1 cellular context compared by ENCODE assay signal in the genomic region with DNA sequence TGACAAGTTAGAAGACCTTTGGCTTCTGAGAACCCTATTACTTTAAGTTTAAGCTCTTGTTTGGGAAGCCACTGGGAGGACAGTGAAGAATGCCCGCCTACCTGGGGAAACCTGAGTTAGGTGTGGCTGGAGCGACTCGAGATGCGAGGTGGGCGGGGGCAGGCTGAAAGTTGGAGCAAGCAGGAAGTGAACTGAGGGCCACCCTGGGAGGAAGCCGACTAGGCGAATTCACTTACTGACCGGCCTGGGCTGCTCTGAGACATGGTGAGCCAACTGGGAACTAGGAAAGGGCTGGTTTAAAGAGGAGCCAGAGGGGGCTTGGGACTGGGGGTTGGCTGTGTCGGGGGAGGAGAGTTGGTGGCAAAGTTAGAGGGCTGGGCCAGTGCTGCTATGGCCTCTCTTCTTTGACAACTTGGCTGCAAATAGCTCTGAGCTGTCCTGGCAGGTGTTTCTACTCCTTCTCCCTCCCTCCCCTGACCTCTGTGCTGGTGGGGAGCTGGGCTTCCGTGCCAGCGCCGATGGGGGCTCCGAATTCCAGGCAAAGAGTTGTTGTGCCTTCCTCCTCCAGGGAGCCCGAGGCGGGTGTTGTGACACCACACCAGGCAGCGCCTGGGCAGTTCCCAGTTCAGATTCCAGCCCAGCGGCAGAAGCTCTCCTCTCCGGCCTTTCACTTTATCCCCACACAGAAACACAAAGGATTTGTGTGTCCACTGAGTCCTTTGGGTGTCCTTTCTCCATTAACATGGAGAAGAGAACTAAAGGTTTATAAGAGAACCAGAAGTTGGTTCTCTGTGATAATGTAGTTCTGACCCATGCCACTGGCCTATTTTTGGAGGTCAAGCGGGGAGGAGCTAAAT.
TF ChIP-seq lines count a peak whose summit lies in the region.

A gene (plus strand): TSS at position 201 of the 857 bp plus-strand sequence. CDS start 61 bp downstream, at position 262.

TF ChIP-seq in HepG2, 621 proteins besides CTCF, POLR2A, EP300 and RAD21 (continued from another document and continues in another):
- TF ChIP-seq, protein P1, sequence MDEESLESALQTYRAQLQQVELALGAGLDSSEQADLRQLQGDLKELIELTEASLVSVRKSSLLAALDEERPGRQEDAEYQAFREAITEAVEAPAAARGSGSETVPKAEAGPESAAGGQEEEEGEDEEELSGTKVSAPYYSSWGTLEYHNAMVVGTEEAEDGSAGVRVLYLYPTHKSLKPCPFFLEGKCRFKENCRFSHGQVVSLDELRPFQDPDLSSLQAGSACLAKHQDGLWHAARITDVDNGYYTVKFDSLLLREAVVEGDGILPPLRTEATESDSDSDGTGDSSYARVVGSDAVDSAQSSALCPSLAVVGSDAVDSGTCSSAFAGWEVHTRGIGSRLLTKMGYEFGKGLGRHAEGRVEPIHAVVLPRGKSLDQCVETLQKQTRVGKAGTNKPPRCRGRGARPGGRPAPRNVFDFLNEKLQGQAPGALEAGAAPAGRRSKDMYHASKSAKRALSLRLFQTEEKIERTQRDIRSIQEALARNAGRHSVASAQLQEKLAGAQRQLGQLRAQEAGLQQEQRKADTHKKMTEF (CRISPR knock-in tag; IDR thresholded peaks at IDR 0.05) = no peak; the same call in 1 of the 2 replicates
- TF ChIP-seq SAP130 (CRISPR knock-in tag; IDR thresholded peaks at IDR 0.05; ENCODE audit: low read depth) (peak; percentile 74), ONECUT2 (CRISPR knock-in tag; IDR thresholded peaks at IDR 0.05) (no peak), TAF1 (CRISPR knock-in tag; IDR thresholded peaks at IDR 0.05) (peak; percentile 46; the same call in 1 of the 2 replicates), SSRP1 (CRISPR knock-in tag; IDR thresholded peaks at IDR 0.05) (no peak), HCFC1 (IDR thresholded peaks at IDR 0.05; ENCODE audit: low read depth, low read length) (no peak), FOXM1 (CRISPR knock-in tag; IDR thresholded peaks at IDR 0.05) (no peak), BHLHE40 (IDR thresholded peaks at IDR 0.05; ENCODE audit: low read length) (no peak), ZNF878 (CRISPR knock-in tag; IDR thresholded peaks at IDR 0.05) (no peak), JARID2 (CRISPR knock-in tag; IDR thresholded peaks at IDR 0.05; ENCODE audit: insufficient replicate concordance) (peak; percentile 15), HDAC6 (IDR thresholded peaks at IDR 0.05; ENCODE audit: low read depth, low read length) (no peak), ZNF737 (CRISPR knock-in tag; IDR thresholded peaks at IDR 0.05; ENCODE audit: borderline replicate concordance) (no peak), FOXC1 (CRISPR knock-in tag; IDR thresholded peaks at IDR 0.05; ENCODE audit: borderline replicate concordance) (no peak; the same call in 1 of the 2 replicates), ARHGAP35 (CRISPR knock-in tag; IDR thresholded peaks at IDR 0.05; ENCODE audit: borderline replicate concordance) (no peak), KDM1A (CRISPR knock-in tag; IDR thresholded peaks at IDR 0.05) (no peak), TP53 (CRISPR knock-in tag; conservative IDR thresholded peaks at IDR 0.05) (no peak), CENPT (CRISPR knock-in tag; IDR thresholded peaks at IDR 0.05; ENCODE audit: low read depth) (no peak), ZNF775 (CRISPR knock-in tag; IDR thresholded peaks at IDR 0.05; ENCODE audit: borderline replicate concordance) (no peak), ZNF558 (CRISPR knock-in tag; IDR thresholded peaks at IDR 0.05; ENCODE audit: borderline replicate concordance) (0 out of 2 replicates have a peak, but pooled peaks have one; percentile 48), ZNF550 (CRISPR knock-in tag; IDR thresholded peaks at IDR 0.05; ENCODE audit: borderline replicate concordance) (no peak), ZNF468 (CRISPR knock-in tag; IDR thresholded peaks at IDR 0.05) (no peak), ZNF557 (CRISPR knock-in tag; IDR thresholded peaks at IDR 0.05) (no peak), EZH2 (conservative IDR thresholded peaks at IDR 0.05; ENCODE audit: low read depth, low read length) (no peak), ZNF564 (CRISPR knock-in tag; IDR thresholded peaks at IDR 0.05) (no peak)
- TF ChIP-seq, protein P2, sequence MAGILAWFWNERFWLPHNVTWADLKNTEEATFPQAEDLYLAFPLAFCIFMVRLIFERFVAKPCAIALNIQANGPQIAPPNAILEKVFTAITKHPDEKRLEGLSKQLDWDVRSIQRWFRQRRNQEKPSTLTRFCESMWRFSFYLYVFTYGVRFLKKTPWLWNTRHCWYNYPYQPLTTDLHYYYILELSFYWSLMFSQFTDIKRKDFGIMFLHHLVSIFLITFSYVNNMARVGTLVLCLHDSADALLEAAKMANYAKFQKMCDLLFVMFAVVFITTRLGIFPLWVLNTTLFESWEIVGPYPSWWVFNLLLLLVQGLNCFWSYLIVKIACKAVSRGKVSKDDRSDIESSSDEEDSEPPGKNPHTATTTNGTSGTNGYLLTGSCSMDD (CRISPR knock-in tag; IDR thresholded peaks at IDR 0.05) = no peak
- TF ChIP-seq, protein P3, sequence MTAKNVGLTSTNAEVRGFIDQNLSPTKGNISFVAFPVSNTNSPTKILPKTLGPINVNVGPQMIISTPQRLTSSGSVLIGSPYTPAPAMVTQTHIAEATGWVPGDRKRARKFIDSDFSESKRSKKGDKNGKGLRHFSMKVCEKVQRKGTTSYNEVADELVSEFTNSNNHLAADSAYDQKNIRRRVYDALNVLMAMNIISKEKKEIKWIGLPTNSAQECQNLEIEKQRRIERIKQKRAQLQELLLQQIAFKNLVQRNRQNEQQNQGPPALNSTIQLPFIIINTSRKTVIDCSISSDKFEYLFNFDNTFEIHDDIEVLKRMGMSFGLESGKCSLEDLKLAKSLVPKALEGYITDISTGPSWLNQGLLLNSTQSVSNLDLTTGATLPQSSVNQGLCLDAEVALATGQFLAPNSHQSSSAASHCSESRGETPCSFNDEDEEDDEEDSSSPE (CRISPR knock-in tag; IDR thresholded peaks at IDR 0.05) = no peak
- TF ChIP-seq, protein P4, sequence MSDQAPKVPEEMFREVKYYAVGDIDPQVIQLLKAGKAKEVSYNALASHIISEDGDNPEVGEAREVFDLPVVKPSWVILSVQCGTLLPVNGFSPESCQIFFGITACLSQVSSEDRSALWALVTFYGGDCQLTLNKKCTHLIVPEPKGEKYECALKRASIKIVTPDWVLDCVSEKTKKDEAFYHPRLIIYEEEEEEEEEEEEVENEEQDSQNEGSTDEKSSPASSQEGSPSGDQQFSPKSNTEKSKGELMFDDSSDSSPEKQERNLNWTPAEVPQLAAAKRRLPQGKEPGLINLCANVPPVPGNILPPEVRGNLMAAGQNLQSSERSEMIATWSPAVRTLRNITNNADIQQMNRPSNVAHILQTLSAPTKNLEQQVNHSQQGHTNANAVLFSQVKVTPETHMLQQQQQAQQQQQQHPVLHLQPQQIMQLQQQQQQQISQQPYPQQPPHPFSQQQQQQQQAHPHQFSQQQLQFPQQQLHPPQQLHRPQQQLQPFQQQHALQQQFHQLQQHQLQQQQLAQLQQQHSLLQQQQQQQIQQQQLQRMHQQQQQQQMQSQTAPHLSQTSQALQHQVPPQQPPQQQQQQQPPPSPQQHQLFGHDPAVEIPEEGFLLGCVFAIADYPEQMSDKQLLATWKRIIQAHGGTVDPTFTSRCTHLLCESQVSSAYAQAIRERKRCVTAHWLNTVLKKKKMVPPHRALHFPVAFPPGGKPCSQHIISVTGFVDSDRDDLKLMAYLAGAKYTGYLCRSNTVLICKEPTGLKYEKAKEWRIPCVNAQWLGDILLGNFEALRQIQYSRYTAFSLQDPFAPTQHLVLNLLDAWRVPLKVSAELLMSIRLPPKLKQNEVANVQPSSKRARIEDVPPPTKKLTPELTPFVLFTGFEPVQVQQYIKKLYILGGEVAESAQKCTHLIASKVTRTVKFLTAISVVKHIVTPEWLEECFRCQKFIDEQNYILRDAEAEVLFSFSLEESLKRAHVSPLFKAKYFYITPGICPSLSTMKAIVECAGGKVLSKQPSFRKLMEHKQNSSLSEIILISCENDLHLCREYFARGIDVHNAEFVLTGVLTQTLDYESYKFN (CRISPR knock-in tag; conservative IDR thresholded peaks at IDR 0.05) = no peak
- TF ChIP-seq, protein P5, sequence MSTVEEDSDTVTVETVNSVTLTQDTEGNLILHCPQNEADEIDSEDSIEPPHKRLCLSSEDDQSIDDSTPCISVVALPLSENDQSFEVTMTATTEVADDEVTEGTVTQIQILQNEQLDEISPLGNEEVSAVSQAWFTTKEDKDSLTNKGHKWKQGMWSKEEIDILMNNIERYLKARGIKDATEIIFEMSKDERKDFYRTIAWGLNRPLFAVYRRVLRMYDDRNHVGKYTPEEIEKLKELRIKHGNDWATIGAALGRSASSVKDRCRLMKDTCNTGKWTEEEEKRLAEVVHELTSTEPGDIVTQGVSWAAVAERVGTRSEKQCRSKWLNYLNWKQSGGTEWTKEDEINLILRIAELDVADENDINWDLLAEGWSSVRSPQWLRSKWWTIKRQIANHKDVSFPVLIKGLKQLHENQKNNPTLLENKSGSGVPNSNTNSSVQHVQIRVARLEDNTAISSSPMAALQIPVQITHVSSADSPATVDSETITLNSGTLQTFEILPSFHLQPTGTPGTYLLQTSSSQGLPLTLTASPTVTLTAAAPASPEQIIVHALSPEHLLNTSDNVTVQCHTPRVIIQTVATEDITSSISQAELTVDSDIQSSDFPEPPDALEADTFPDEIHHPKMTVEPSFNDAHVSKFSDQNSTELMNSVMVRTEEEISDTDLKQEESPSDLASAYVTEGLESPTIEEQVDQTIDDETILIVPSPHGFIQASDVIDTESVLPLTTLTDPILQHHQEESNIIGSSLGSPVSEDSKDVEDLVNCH (CRISPR knock-in tag; IDR thresholded peaks at IDR 0.05) = no peak
- TF ChIP-seq, protein P6, sequence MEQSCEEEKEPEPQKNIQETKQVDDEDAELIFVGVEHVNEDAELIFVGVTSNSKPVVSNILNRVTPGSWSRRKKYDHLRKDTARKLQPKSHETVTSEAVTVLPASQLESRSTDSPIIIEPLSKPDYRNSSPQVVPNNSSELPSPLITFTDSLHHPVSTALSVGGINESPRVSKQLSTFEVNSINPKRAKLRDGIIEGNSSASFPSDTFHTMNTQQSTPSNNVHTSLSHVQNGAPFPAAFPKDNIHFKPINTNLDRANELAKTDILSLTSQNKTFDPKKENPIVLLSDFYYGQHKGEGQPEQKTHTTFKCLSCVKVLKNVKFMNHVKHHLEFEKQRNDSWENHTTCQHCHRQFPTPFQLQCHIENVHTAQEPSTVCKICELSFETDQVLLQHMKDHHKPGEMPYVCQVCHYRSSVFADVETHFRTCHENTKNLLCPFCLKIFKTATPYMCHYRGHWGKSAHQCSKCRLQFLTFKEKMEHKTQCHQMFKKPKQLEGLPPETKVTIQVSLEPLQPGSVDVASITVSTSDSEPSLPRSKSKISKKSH (CRISPR knock-in tag; IDR thresholded peaks at IDR 0.05; ENCODE audit: borderline replicate concordance) = 0 out of 2 replicates have a peak, but pooled peaks have one; percentile 70
- TF ChIP-seq, protein P7, sequence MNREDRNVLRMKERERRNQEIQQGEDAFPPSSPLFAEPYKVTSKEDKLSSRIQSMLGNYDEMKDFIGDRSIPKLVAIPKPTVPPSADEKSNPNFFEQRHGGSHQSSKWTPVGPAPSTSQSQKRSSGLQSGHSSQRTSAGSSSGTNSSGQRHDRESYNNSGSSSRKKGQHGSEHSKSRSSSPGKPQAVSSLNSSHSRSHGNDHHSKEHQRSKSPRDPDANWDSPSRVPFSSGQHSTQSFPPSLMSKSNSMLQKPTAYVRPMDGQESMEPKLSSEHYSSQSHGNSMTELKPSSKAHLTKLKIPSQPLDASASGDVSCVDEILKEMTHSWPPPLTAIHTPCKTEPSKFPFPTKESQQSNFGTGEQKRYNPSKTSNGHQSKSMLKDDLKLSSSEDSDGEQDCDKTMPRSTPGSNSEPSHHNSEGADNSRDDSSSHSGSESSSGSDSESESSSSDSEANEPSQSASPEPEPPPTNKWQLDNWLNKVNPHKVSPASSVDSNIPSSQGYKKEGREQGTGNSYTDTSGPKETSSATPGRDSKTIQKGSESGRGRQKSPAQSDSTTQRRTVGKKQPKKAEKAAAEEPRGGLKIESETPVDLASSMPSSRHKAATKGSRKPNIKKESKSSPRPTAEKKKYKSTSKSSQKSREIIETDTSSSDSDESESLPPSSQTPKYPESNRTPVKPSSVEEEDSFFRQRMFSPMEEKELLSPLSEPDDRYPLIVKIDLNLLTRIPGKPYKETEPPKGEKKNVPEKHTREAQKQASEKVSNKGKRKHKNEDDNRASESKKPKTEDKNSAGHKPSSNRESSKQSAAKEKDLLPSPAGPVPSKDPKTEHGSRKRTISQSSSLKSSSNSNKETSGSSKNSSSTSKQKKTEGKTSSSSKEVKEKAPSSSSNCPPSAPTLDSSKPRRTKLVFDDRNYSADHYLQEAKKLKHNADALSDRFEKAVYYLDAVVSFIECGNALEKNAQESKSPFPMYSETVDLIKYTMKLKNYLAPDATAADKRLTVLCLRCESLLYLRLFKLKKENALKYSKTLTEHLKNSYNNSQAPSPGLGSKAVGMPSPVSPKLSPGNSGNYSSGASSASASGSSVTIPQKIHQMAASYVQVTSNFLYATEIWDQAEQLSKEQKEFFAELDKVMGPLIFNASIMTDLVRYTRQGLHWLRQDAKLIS (CRISPR knock-in tag; IDR thresholded peaks at IDR 0.05) = no peak
- TF ChIP-seq, protein P8, sequence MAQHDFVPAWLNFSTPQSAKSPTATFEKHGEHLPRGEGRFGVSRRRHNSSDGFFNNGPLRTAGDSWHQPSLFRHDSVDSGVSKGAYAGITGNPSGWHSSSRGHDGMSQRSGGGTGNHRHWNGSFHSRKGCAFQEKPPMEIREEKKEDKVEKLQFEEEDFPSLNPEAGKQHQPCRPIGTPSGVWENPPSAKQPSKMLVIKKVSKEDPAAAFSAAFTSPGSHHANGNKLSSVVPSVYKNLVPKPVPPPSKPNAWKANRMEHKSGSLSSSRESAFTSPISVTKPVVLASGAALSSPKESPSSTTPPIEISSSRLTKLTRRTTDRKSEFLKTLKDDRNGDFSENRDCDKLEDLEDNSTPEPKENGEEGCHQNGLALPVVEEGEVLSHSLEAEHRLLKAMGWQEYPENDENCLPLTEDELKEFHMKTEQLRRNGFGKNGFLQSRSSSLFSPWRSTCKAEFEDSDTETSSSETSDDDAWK (CRISPR knock-in tag; IDR thresholded peaks at IDR 0.05) = no peak
- TF ChIP-seq, protein P9, sequence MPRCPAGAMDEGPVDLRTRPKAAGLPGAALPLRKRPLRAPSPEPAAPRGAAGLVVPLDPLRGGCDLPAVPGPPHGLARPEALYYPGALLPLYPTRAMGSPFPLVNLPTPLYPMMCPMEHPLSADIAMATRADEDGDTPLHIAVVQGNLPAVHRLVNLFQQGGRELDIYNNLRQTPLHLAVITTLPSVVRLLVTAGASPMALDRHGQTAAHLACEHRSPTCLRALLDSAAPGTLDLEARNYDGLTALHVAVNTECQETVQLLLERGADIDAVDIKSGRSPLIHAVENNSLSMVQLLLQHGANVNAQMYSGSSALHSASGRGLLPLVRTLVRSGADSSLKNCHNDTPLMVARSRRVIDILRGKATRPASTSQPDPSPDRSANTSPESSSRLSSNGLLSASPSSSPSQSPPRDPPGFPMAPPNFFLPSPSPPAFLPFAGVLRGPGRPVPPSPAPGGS (CRISPR knock-in tag; IDR thresholded peaks at IDR 0.05) = no peak
- TF ChIP-seq, protein P10, sequence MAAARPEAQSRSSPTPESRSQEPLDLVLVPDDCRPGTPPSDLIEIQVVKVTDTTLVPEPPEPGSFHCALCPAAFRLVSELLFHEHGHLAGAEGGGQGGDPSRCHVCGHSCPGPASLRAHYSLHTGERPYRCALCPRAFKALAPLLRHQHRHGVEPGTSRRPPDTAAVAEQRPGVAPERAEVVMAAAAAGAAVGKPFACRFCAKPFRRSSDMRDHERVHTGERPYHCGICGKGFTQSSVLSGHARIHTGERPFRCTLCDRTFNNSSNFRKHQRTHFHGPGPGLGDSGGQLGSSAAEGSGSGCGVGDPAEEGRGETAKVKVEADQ (CRISPR knock-in tag; IDR thresholded peaks at IDR 0.05; ENCODE audit: borderline replicate concordance) = 0 out of 2 replicates have a peak, but pooled peaks have one; percentile 68
